Comparison of ENCODE assay signal across 1 cellular context in the genomic region with DNA sequence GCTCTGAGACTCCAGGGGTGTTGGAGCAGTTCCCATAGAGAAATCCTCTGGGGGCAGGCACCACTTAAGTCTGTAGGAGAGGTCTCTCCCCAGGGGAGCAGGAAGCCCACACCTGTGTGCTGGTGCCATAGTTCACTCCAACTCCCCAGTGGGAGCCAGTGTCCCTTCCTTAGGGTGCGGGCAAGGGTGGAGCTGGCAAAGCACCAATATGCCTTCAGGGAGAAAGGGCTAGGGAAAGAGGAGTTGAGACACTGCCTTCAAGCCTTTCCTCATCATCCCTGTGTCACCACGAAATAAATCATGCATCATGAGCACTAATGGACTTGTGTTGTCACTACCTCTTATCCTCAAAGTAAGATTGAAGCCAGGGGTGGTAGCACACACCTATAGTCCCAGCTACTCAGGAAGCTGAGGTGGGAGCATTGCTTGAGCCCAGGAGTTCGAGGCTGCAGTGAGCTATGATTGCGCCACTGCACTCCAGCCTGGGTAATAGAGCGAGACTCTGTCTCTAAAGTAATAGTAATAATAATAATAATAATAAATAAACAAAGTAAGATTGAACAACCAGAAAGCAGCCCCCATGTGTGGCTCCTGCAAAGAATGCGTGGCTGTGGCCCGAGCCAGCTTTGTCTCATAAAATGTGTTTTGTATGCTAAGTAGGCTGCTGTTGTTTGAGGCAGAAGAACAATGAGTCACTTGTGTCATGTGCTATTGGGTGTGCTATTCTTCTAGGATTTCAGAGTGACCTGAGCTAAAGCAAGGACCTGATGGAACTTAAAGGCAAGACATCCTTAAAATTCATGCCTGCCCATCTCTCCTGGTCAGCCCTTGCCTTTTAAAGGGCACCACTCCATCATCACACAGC.
TF ChIP-seq lines count a peak whose summit lies in the region.

No MANE protein-coding gene starts in this region.

TF ChIP-seq in endothelial cell of umbilical vein, 7 proteins besides CTCF, POLR2A, EP300 and RAD21 (continued from another document):
- TF ChIP-seq, protein P1, sequence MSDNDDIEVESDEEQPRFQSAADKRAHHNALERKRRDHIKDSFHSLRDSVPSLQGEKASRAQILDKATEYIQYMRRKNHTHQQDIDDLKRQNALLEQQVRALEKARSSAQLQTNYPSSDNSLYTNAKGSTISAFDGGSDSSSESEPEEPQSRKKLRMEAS (IDR thresholded peaks at IDR 0.05; ENCODE audit: insufficient read depth, insufficient read length) = no peak
TF ChIP-seq in endothelial cell of umbilical vein: peak in this region for 2.
